In genomic region chr12:132708150-132708549, GRCh38 we compare ENCODE assay signal across 1 cellular context.
TF ChIP-seq lines count a peak whose summit lies in the region.

No MANE protein-coding gene starts in this region.

TF ChIP-seq in HepG2, 621 proteins besides CTCF, POLR2A, EP300 and RAD21:
- TF ChIP-seq ZNF468 (CRISPR knock-in tag; IDR thresholded peaks at IDR 0.05) (no peak), CHCHD3 (CRISPR knock-in tag; IDR thresholded peaks at IDR 0.05) (no peak), ZNF337 (CRISPR knock-in tag; IDR thresholded peaks at IDR 0.05; ENCODE audit: borderline replicate concordance, low read depth) (no peak), TAF15 (IDR thresholded peaks at IDR 0.05; ENCODE audit: low read depth, low read length, poor library complexity, severe bottlenecking) (no peak), IRF2 (CRISPR knock-in tag; IDR thresholded peaks at IDR 0.05) (no peak), ZFP41 (CRISPR knock-in tag; IDR thresholded peaks at IDR 0.05; ENCODE audit: borderline replicate concordance) (no peak), PHF21A (CRISPR knock-in tag; IDR thresholded peaks at IDR 0.05) (no peak), BRD4 (CRISPR knock-in tag; IDR thresholded peaks at IDR 0.05) (no peak), NFYC (CRISPR knock-in tag; IDR thresholded peaks at IDR 0.05) (no peak), LBX2 (CRISPR knock-in tag; IDR thresholded peaks at IDR 0.05; ENCODE audit: borderline replicate concordance) (no peak)
